15 cellular contexts compared by ENCODE assay signal in the genomic region with DNA sequence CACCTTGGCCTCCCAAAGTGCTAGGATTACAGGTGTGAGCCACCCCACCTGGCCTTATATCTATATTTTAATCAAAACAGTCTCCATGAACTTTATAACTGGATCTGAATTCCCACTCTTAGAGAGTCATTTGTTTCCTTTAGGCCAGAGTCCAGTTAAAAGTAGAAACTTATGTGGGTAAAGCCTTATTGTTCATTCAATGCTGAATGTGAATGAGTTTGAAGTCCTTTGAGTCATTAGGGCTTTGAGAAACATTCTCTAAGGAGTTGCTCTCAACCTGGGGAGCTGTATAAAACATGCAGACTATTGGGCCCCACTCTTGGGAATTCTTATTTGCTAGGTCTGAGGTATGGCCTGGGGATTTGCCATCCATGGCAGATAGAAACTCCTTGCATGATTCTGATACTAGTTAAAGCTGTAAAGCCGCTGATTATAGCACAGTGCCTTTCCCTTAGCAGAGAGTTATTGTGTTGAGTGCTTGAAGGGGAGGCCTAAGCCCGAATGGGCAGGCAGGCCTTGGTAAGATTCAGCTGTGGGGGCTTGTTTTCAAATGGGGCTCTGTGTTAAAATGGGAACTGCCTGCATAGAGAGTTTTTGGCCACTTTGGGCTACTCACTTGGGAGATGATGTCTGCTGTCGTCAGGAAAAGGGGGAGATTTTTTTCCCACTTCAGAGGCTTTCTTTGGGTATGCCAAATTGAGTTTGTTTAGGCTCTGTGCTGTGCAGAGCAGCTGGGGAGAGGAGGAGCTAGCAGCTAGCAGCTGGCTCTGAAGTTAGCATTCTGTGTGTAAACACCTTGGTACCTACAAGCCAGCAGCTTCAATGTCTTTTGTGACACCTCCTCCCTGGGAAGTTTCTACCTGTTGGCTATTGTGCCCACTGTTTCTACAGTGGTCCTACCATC.
DNase-seq lines count a peak whose midpoint lies in the region; ATAC-seq, FAIRE-seq and TF ChIP-seq lines count a peak whose summit lies in the region.
"Had no signal": no experiment of that assay in that cellular context is flagged by ENCODE, and none has a peak within 500 bp of the region (broad histone marks: within the 10 kb centered on the region; RNA-seq: fewer than 3 reads in every experiment).

No MANE protein-coding gene starts in this region.

- CTCF ChIA-PET in GM12878 (lab: Yijun Ruan, JAX) = interaction anchor here (1.7 kb wide), 1 partner anchor 13 kb away, joined by 3 read pairs; no protein-coding TSS in a partner anchor
- CTCF ChIA-PET in CD8-positive, alpha-beta T cell (lab: Charles Lee) = no interaction called here

- no peak overlapping the region for H3K4me2 ChIP-seq in GM12878 (ENCODE audit: control insufficient read depth, insufficient read depth)

- POLR2A ChIA-PET in GM12878 (lab: Charles Lee) = no interaction called here
- POLR2A ChIA-PET in CD8-positive, alpha-beta T cell (lab: Charles Lee) = no interaction called here

- H3K27ac ChIP-seq in GM12878 (ENCODE audit: control insufficient read depth, insufficient read depth) = no peak overlapping the region
- peak overlapping the region; percentile 72 to 77 for H3K27ac ChIP-seq in mucosa of rectum (ENCODE audit: low read depth in 2 of 2, low read length in 2 of 2)
- no peak overlapping the region for H3K27ac ChIP-seq in CD8-positive, alpha-beta T cell (ENCODE audit: low read depth, low read length)
- H3K27ac ChIP-seq: lower lobe of right lung, WERI-Rb-1 had no signal

- SMC1A ChIA-PET in GM12878 (lab: Charles Lee; ENCODE audit: uncharacterized antibody, unreplicated experiment) = interaction anchor here (1.2 to 1.5 kb wide), 4 partner anchors 40 to 114 kb away, joined by 3 to 5 read pairs (median 3); no protein-coding TSS in a partner anchor

- H3K4me3 Mint-ChIP-seq in CD8-positive, alpha-beta T cell = no peak overlapping the region

- no peak for TF ChIP-seq CTCF in GM12878 (IDR thresholded peaks at IDR 0.05 in 2 of 3, conservative IDR thresholded peaks at IDR 0.05 in 1 of 3; ENCODE audit: control insufficient read depth in 2 of 3, extremely low read depth in 1 of 3, insufficient read depth in 1 of 3, low read depth in 3 of 3, low read length in 3 of 3)
- no peak for TF ChIP-seq CTCF in CD8-positive, alpha-beta T cell (IDR thresholded peaks at IDR 0.05)

- H3K9me3 ChIP-seq in GM12878 (replicated peaks; ENCODE audit: control insufficient read depth, insufficient read depth, low read length) (no peaks in the 10 kb centered on the region; the same call in 2 of the 3 replicates), mucosa of rectum (ENCODE audit: control insufficient read depth in 2 of 2, low read length in 2 of 2) (no peaks in the 10 kb centered on the region)
- no peaks in the 10 kb centered on the region for H3K9me3 ChIP-seq in CD8-positive, alpha-beta T cell (ENCODE audit: low read length)
- H3K9me3 ChIP-seq: lower lobe of right lung had no signal

- BruUV-seq in GM12878 (replicated peaks; lab: Mats Ljungman, UMichigan) = no TSS peak

- H3K27ac Mint-ChIP-seq in CD8-positive, alpha-beta T cell = no peak overlapping the region

- peaks cover 6% of the 10 kb centered on the region for H3K27me3 Mint-ChIP-seq in CD8-positive, alpha-beta T cell (ENCODE audit: low read depth)

- intact Hi-C loops in GM12878 (cut with micrococcal nuclease; ENCODE audit: unreplicated experiment) = no loop called here
- intact Hi-C loops in CD8-positive, alpha-beta T cell (cut with DNase I, micrococcal nuclease) = no loop called here

- H3K36me3 ChIP-seq in GM12878 (ENCODE audit: control insufficient read depth in 2 of 2, insufficient read depth in 2 of 2, low read length in 1 of 2) (no peaks in the 10 kb centered on the region), mucosa of rectum (ENCODE audit: control insufficient read depth in 2 of 2, insufficient read depth in 2 of 2, low read length in 2 of 2) (no peaks in the 10 kb centered on the region)
- no peaks in the 10 kb centered on the region for H3K36me3 ChIP-seq in CD8-positive, alpha-beta T cell (ENCODE audit: insufficient read depth, low read length)
- H3K36me3 ChIP-seq: lower lobe of right lung, WERI-Rb-1 had no signal

- WGBS in GM12878 (ENCODE audit: insufficient coverage, insufficient replicate concordance, low lambda C conversion rate, missing lambda C conversion rate) = 13% methylated on average over 3 of the region's 3 CpGs

- in situ Hi-C loops in GM12878 (cut with MboI) = no loop called here

- H3K4me1 ChIP-seq in GM12878 (ENCODE audit: control insufficient read depth, insufficient read depth, low read length) (no peaks in the 10 kb centered on the region), mucosa of rectum (ENCODE audit: control insufficient read depth in 2 of 2, insufficient read depth in 2 of 2, low read length in 2 of 2) (peaks cover 34 to 48% of the 10 kb centered on the region in 2 donors)
- no peaks in the 10 kb centered on the region for H3K4me1 ChIP-seq in CD8-positive, alpha-beta T cell (ENCODE audit: insufficient read depth, low read length)

- no peak overlapping the region for H3K4me3 ChIP-seq in GM12878
- H3K4me3 ChIP-seq in mucosa of rectum (ENCODE audit: low read length in 2 of 2) = no peak overlapping the region
- H3K4me3 ChIP-seq in CD8-positive, alpha-beta T cell (ENCODE audit: low read depth, low read length) = no peak overlapping the region
- H3K4me3 ChIP-seq: lower lobe of right lung had no signal

- no peaks in the 10 kb centered on the region for H3K4me1 Mint-ChIP-seq in CD8-positive, alpha-beta T cell (ENCODE audit: low read depth)

- no peaks in the 10 kb centered on the region for H3K27me3 ChIP-seq in GM12878 (replicated peaks in 1 of 2; ENCODE audit: control insufficient read depth in 2 of 2, insufficient read depth in 2 of 2, low read length in 1 of 2)
- H3K27me3 ChIP-seq in mucosa of rectum (ENCODE audit: control insufficient read depth in 2 of 2, insufficient read depth in 2 of 2, low read length in 2 of 2) = no peaks in the 10 kb centered on the region
- H3K27me3 ChIP-seq in CD8-positive, alpha-beta T cell (ENCODE audit: insufficient read depth, low read length) = no peaks in the 10 kb centered on the region

- no peak for TF ChIP-seq RAD21 in GM12878 (IDR thresholded peaks at IDR 0.05; ENCODE audit: insufficient read depth, low read depth, low read length)

- DNase-seq in DMS53 treated with DMSO at 0.1 percent for 48 hours (lab: John Stamatoyannopoulos, UW; ENCODE audit: unreplicated experiment) = peak; percentile 48
- DNase-seq in NCI-H1694 (lab: John Stamatoyannopoulos, UW) = peak; percentile 61
- DNase-seq in GM12878 (ENCODE audit: low read depth, low spot score) = no peak
- no peak for DNase-seq in T-helper 9 cell
- no peak for DNase-seq in CD8-positive, alpha-beta T cell
- DNase-seq: activated T-cell treated with anti-CD3 and anti-CD28 coated beads, Interleukin-2, amount 50 U/mL, for 1 hour; lower lobe of right lung; NCI-H526 treated with DMSO at 0.1 percent for 48 hours; stimulated activated CD4-positive, alpha-beta T cell treated with anti-CD3 and anti-CD28 coated beads, Interleukin-2, amount 100 ng/mL, for 24 hours; stimulated activated naive CD4-positive, alpha-beta T cell; WERI-Rb-1 had no signal

- H3K9ac ChIP-seq in GM12878 (ENCODE audit: control insufficient read depth, insufficient read depth, low read length) = no peak overlapping the region
- no peak overlapping the region for H3K9ac ChIP-seq in mucosa of rectum (ENCODE audit: low read depth in 1 of 2, low read length in 2 of 2)

- no peak for TF ChIP-seq POLR2A in GM12878 (IDR thresholded peaks at IDR 0.05; ENCODE audit: low read depth, low read length)

- no peak overlapping the region for H2AFZ ChIP-seq in GM12878 (ENCODE audit: control insufficient read depth, low read depth, low read length)

- no peaks in the 10 kb centered on the region for H3K79me2 ChIP-seq in GM12878 (ENCODE audit: control insufficient read depth, insufficient read depth, low read length)

- no peaks in the 10 kb centered on the region for H3K36me3 Mint-ChIP-seq in CD8-positive, alpha-beta T cell

- no peak for TF ChIP-seq EP300 in GM12878 (IDR thresholded peaks at IDR 0.05; ENCODE audit: borderline replicate concordance in 1 of 2, control insufficient read depth in 1 of 2, low read depth in 2 of 2, low read length in 2 of 2)

- ATAC-seq in GM12878 (peak; percentile 38), GM18517 (IDR thresholded peaks at IDR 0.05; ENCODE audit: unreplicated experiment) (no peak), HG02884 (IDR thresholded peaks at IDR 0.05; ENCODE audit: unreplicated experiment) (no peak)
- no peak for ATAC-seq in CD8-positive, alpha-beta T cell
- ATAC-seq: lower lobe of right lung had no signal

- no peaks in the 10 kb centered on the region for H3K9me3 Mint-ChIP-seq in CD8-positive, alpha-beta T cell

- no peaks in the 10 kb centered on the region for H4K20me1 ChIP-seq in GM12878 (ENCODE audit: control insufficient read depth, insufficient read depth)

- RAD21 ChIA-PET in GM12878 (lab: Charles Lee; ENCODE audit: unreplicated experiment) = interaction anchor here (0.5 to 1.0 kb wide), 2 partner anchors 15 to 40 kb away, joined by 3 to 4 read pairs; no protein-coding TSS in a partner anchor

- no peak for FAIRE-seq in GM12878 (lab: Jason Lieb, UNC)
- FAIRE-seq: G401.6 had no signal

TF ChIP-seq in GM12878, 131 proteins besides CTCF, POLR2A, EP300 and RAD21 (continues in another document):
- TF ChIP-seq IKZF1 (conservative IDR thresholded peaks at IDR 0.05) (no peak), FOXK2 (IDR thresholded peaks at IDR 0.05) (no peak), TCF3 (IDR thresholded peaks at IDR 0.05; ENCODE audit: borderline replicate concordance, insufficient read depth, low read depth, low read length) (no peak), IRF3 (IDR thresholded peaks at IDR 0.05) (no peak), RCOR1 (conservative IDR thresholded peaks at IDR 0.05; ENCODE audit: low read depth, low read length) (no peak), MTA2 (IDR thresholded peaks at IDR 0.05; ENCODE audit: low read depth) (no peak), SMC3 (IDR thresholded peaks at IDR 0.05; ENCODE audit: borderline replicate concordance, low read length) (no peak), STAT3 (IDR thresholded peaks at IDR 0.05; ENCODE audit: low read depth, low read length) (no peak), NR2F1 (conservative IDR thresholded peaks at IDR 0.05) (no peak), TCF7 (IDR thresholded peaks at IDR 0.05; ENCODE audit: borderline replicate concordance) (no peak)
- TF ChIP-seq, protein P1, sequence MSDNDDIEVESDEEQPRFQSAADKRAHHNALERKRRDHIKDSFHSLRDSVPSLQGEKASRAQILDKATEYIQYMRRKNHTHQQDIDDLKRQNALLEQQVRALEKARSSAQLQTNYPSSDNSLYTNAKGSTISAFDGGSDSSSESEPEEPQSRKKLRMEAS (IDR thresholded peaks at IDR 0.05; ENCODE audit: low read depth, low read length) = no peak

Comparison
In these comparisons a context has a peak if more than half of its experiments do, and no peak if none do; other contexts are left out.
1. DNase-seq: peak in DMS53 treated with DMSO at 0.1 percent for 48 hours (single experiment) and NCI-H1694 (single experiment); none in GM12878 (single experiment), T-helper 9 cell (single experiment) and CD8-positive, alpha-beta T cell (0 of 7).
2. H3K27ac ChIP-seq: peak in mucosa of rectum (2 of 2); none in GM12878 (single experiment) and CD8-positive, alpha-beta T cell (single experiment).